3 cellular contexts compared by ENCODE assay signal in genomic region chr5:134998068-134998467, GRCh38. TPM values are rescaled to one million over a fixed set of nuclear protein-coding genes. Genes with fewer than 3 reads are reported as not detected.
"Had no signal": no experiment of that assay in that cellular context is flagged by ENCODE, and none has a peak within 500 bp of the region (broad histone marks: within the 10 kb centered on the region; RNA-seq: fewer than 3 reads in every experiment).

No MANE protein-coding gene starts in this region.

RNA-seq across cellular contexts. Expression of gene PITX1, which starts 36.0 kb away (rescaled TPM):
- total RNA-seq: activated B cell treated with CpG ODN at 0.5 μM for 24 hours; activated CD4-positive, alpha-beta T cell treated with anti-CD3 and anti-CD28 coated beads, Interleukin-2, amount 10 ng/mL, durations not matched to agents 7 days and 5 days; activated CD8-positive, alpha-beta T cell treated with anti-CD3 and anti-CD28 coated beads, Interleukin-2, amount 10 ng/mL, durations not matched to agents 7 days and 5 days had no signal
